In the genomic region with DNA sequence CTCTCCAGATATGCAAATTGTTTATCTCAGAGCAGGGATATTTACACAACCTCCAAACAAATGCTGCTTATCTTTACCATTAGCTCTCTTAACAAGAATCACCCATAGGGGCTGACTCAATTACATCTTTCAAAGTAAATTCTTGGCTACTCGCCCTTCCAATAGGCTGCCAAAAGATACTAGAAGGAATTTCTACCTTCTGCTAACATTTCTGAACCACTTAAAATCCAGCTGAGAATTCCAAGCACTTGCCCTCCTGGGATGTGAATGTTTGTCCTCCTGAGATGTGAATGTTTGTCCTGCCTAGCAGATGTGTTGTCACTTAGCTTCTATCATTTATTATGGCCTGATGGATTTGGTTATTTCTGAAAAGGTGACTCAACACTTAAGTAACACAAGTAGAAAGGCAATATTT, we compare ENCODE assay signal across 15 cellular contexts.
DNase-seq lines count a peak whose midpoint lies in the region; ATAC-seq and TF ChIP-seq lines count a peak whose summit lies in the region.
"Had no signal": no experiment of that assay in that cellular context is flagged by ENCODE, and none has a peak within 500 bp of the region (broad histone marks: within the 10 kb centered on the region; RNA-seq: fewer than 3 reads in every experiment).

No MANE protein-coding gene starts in this region.

- H4K20me1 ChIP-seq in OCI-LY7 (ENCODE audit: insufficient read depth, low read length), result no peaks in the 10 kb centered on the region

- H3K9me2 ChIP-seq in OCI-LY7 (ENCODE audit: insufficient read depth, low read length), result no peaks in the 10 kb centered on the region

- CTCF ChIA-PET in OCI-LY7 (lab: Charles Lee; ENCODE audit: unreplicated experiment), result no interaction called here

- no peak for ATAC-seq in GM21360 (IDR thresholded peaks at IDR 0.05; ENCODE audit: unreplicated experiment)
- ATAC-seq: left cardiac atrium had no signal

- TF ChIP-seq CTCF in astrocyte of the cerebellum (IDR thresholded peaks at IDR 0.05; ENCODE audit: low read depth, low read length, missing control alignments) (no peak), OCI-LY7 (conservative IDR thresholded peaks at IDR 0.05; ENCODE audit: low read length) (no peak)

- H3K36me3 ChIP-seq in OCI-LY7 (ENCODE audit: insufficient read depth, low read length), result no peaks in the 10 kb centered on the region
- H3K36me3 ChIP-seq: neutrophil had no signal

- DNase-seq in A172 (ENCODE audit: low spot score), result peak; percentile 75
- peak; percentile 37 for DNase-seq in HCEC 1CT
- peak; percentile 53 for DNase-seq in astrocyte of the cerebellum (ENCODE audit: low read depth)
- DNase-seq in iPS-NIHi7 (ENCODE audit: extremely low spot score), result peak; percentile 46
- DNase-seq in LoVo (ENCODE audit: low spot score), result no peak
- DNase-seq in OCI-LY7 (ENCODE audit: low spot score), result no peak
- no peak for DNase-seq in NCI-H774 (lab: John Stamatoyannopoulos, UW)
- DNase-seq: amygdala; KG1; left cardiac atrium; RPMI8226; stimulated activated CD4-positive, alpha-beta T cell treated with anti-CD3 and anti-CD28 coated beads, Interleukin-4, amount 100 ng/mL, for 1 hour had no signal

- H3K4me3 ChIP-seq in astrocyte of the cerebellum (ENCODE audit: low read depth, low read length) (no peak overlapping the region), OCI-LY7 (ENCODE audit: low read depth, low read length, poor library complexity, severe bottlenecking) (no peak overlapping the region)

- no TSS peak for BruUV-seq in OCI-LY7 (replicated peaks; lab: Mats Ljungman, UMichigan)

- H3K4me2 ChIP-seq in OCI-LY7 (ENCODE audit: low read length), result no peak overlapping the region

- H3K9me3 ChIP-seq in OCI-LY7 (ENCODE audit: low read length), result no peaks in the 10 kb centered on the region
- H3K9me3 ChIP-seq: neutrophil had no signal

- no peak overlapping the region for H3K27ac ChIP-seq in OCI-LY7 (ENCODE audit: low read depth, low read length, poor library complexity, severe bottlenecking)
- H3K27ac ChIP-seq: epithelial cell of prostate, neutrophil had no signal

- H2AFZ ChIP-seq in OCI-LY7 (ENCODE audit: low read length), result no peak overlapping the region

- intact Hi-C loops in OCI-LY7 (cut with micrococcal nuclease; ENCODE audit: unreplicated experiment), result no loop called here

- no peaks in the 10 kb centered on the region for H3K79me2 ChIP-seq in OCI-LY7 (ENCODE audit: insufficient read depth, low read depth, low read length)

- H3K4me1 ChIP-seq in OCI-LY7 (ENCODE audit: insufficient read depth, low read length, poor library complexity, severe bottlenecking), result no peaks in the 10 kb centered on the region

- in situ Hi-C loops in astrocyte of the cerebellum (cut with HindIII; ENCODE audit: low sequenced_read_pairs), result no loop called here

- POLR2A ChIA-PET in OCI-LY7 (lab: Charles Lee), result interaction anchor here (0.6 to 1.2 kb wide), 2 partner anchors 56 to 1872 kb away, joined by 3 to 4 read pairs; no protein-coding TSS in a partner anchor

Comparison
In these comparisons a context has a peak if more than half of its experiments do, and no peak if none do; other contexts are left out.
1. DNase-seq: peak in A172 (single experiment), HCEC 1CT (single experiment), astrocyte of the cerebellum (single experiment) and iPS-NIHi7 (single experiment); none in LoVo (single experiment), OCI-LY7 (single experiment) and NCI-H774 (single experiment).